Comparison of ENCODE assay signal across 9 cellular contexts in the genomic region with DNA sequence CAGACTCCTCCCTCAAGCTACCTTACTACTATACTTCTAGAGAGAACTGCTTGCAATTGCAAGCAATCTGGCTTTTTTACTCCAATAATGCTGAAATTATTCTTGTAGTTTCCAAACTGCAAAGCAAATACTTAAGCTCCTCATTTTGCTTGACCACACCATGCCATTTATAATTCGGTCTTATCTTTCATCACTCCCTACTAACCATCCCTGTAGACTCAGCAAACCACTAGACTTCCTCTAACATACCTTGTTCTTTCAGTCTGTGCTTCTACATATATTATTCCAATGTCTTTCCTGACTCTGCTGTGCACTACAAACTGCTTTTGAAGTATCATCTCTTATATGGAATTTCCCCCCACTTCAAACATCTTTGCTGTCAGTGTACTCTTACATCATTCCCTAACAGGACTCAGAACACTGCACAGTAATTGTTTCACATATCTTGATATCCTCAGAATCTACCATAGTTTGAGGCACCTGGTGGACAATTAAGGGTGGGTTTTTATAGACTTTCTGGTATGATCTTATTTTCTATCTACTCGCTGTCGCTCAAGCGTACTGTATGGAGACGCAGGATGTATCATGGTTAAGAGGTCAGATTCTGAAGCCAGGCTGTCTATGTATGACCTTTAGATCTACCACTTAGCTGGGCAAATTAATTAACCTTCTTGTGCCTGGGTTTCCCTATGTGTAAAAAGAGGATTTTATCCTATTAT. TPM values are rescaled to one million over a fixed set of nuclear protein-coding genes. Genes with fewer than 3 reads are reported as not detected.
DNase-seq lines count a peak whose midpoint lies in the region; ATAC-seq and TF ChIP-seq lines count a peak whose summit lies in the region.
"Had no signal": no experiment of that assay in that cellular context is flagged by ENCODE, and none has a peak within 500 bp of the region (broad histone marks: within the 10 kb centered on the region; RNA-seq: fewer than 3 reads in every experiment).

No MANE protein-coding gene starts in this region.

- DNase-seq in AG04449 (ENCODE audit: low read depth, low spot score) (no peak), HFFc6 (peak; percentile 39), brain microvascular endothelial cell (no peak), immature natural killer cell (no peak), SK-N-DZ (ENCODE audit: low spot score) (no peak)
- DNase-seq: stimulated activated naive CD4-positive, alpha-beta T cell treated with Interleukin-2 at 50 U/mL for 16 hours had no signal

- POLR2A ChIA-PET in AG04449 (lab: Yijun Ruan, JAX) = interaction anchor here (0.6 to 0.8 kb wide), 3 partner anchors 10 to 19 kb away, joined by 3 to 4 read pairs (median 3); no protein-coding TSS in a partner anchor

- no peak for ATAC-seq in HG03196 (IDR thresholded peaks at IDR 0.05; ENCODE audit: unreplicated experiment)
- ATAC-seq in GM21367 (IDR thresholded peaks at IDR 0.05; ENCODE audit: unreplicated experiment) = no peak

- H3K4me1 Mint-ChIP-seq in HFFc6 (ENCODE audit: low read depth) (peaks cover 66% of the 10 kb centered on the region), immature natural killer cell (peaks cover 27 to 41% of the 10 kb centered on the region in 2 donors)

- in situ Hi-C loops in brain microvascular endothelial cell (cut with HindIII; ENCODE audit: low pct_ligation_motif_present, low sequenced_read_pairs) = no loop called here

- H3K27ac ChIP-seq in brain microvascular endothelial cell = no peak overlapping the region
- no peak overlapping the region for H3K27ac ChIP-seq in mucosa of rectum (ENCODE audit: low read depth in 2 of 2, low read length in 2 of 2)

- H3K4me3 Mint-ChIP-seq in HFFc6 (peak overlapping the region; percentile 97), immature natural killer cell (no peak overlapping the region)

- H3K27me3 Mint-ChIP-seq in HFFc6 (ENCODE audit: insufficient read depth) (peaks cover 3% of the 10 kb centered on the region), immature natural killer cell (ENCODE audit: low read depth in 3 of 3) (peaks cover 9 to 12% (median 9%) of the 10 kb centered on the region in 3 donors)

- peak overlapping the region; percentile 8 for H3K27ac Mint-ChIP-seq in HFFc6
- no peak overlapping the region for H3K27ac Mint-ChIP-seq in immature natural killer cell

- no peak overlapping the region for H3K9ac ChIP-seq in mucosa of rectum (ENCODE audit: low read depth in 1 of 2, low read length in 2 of 2)

- H3K9me3 Mint-ChIP-seq in HFFc6 = no peaks in the 10 kb centered on the region
- H3K9me3 Mint-ChIP-seq in immature natural killer cell = no peaks in the 10 kb centered on the region

- TF ChIP-seq CTCF in AG04449 (IDR thresholded peaks at IDR 0.05; ENCODE audit: insufficient read depth, low read length, missing control alignments) = no peak
- TF ChIP-seq CTCF in HFFc6 (IDR thresholded peaks at IDR 0.05) = peak; percentile 26; the same call in 1 of the 2 replicates
- TF ChIP-seq CTCF in brain microvascular endothelial cell (IDR thresholded peaks at IDR 0.05; ENCODE audit: low read depth, low read length, missing control alignments) = no peak

- H3K4me1 ChIP-seq in mucosa of rectum (ENCODE audit: control insufficient read depth in 2 of 2, insufficient read depth in 2 of 2, low read length in 2 of 2) = peaks cover 12 to 23% of the 10 kb centered on the region in 2 donors

- H3K36me3 Mint-ChIP-seq in HFFc6 (ENCODE audit: low read depth) (peaks cover 19% of the 10 kb centered on the region), immature natural killer cell (no peaks in the 10 kb centered on the region)

- peak overlapping the region; percentile 84 for H3K4me3 ChIP-seq in AG04449 (ENCODE audit: low read depth, low read length)
- peak overlapping the region; percentile 82 for H3K4me3 ChIP-seq in brain microvascular endothelial cell (ENCODE audit: low read depth, low read length)
- H3K4me3 ChIP-seq in mucosa of rectum (ENCODE audit: low read length in 2 of 2) = peak overlapping the region; percentile 97

- no peaks in the 10 kb centered on the region for H3K27me3 ChIP-seq in brain microvascular endothelial cell (replicated peaks)
- H3K27me3 ChIP-seq in mucosa of rectum (ENCODE audit: control insufficient read depth in 2 of 2, insufficient read depth in 2 of 2, low read length in 2 of 2) = no peaks in the 10 kb centered on the region

- H3K36me3 ChIP-seq in brain microvascular endothelial cell (replicated peaks) (peaks cover 2% of the 10 kb centered on the region), mucosa of rectum (ENCODE audit: control insufficient read depth in 2 of 2, insufficient read depth in 2 of 2, low read length in 2 of 2) (no peaks in the 10 kb centered on the region)

- no peaks in the 10 kb centered on the region for H3K9me3 ChIP-seq in mucosa of rectum (ENCODE audit: control insufficient read depth in 2 of 2, low read length in 2 of 2)

- CTCF ChIA-PET in AG04449 (lab: Yijun Ruan, JAX) = interaction anchor here (0.6 to 2.3 kb wide), 6 partner anchors 9 to 850 kb away, joined by 3 to 12 read pairs (median 4); no protein-coding TSS in a partner anchor

RNA-seq across cellular contexts. Expression of gene IL6ST, which starts 2.8 kb away (rescaled TPM):
- total RNA-seq in HFFc6 (2021; fragmentation: NEBNext Ultra II Directional; extraction: Animal tissue kit (Norgen Biotek cat#: 25700)) = 100 to 1,000 TPM; 187 to 265 (median 216) TPM
- polyA plus RNA-seq in immature natural killer cell = 1 to 10 TPM; 3.2 to 8.2 (median 4.7) TPM
- 12.0 and 13.2 TPM in 2 replicates for polyA plus RNA-seq in SK-N-DZ (2014; cell fraction: cytosol; rRNA removed)
- polyA plus RNA-seq in SK-N-DZ (2014; cell fraction: nucleus; rRNA removed) = 8.9 and 11.2 TPM in 2 replicates
